ENCODE assay signal across 14 cellular contexts in genomic region chr13:75181906-75182305, GRCh38.
DNase-seq lines count a peak whose midpoint lies in the region; ATAC-seq and TF ChIP-seq lines count a peak whose summit lies in the region.
"Had no signal": no experiment of that assay in that cellular context is flagged by ENCODE, and none has a peak within 500 bp of the region (broad histone marks: within the 10 kb centered on the region; RNA-seq: fewer than 3 reads in every experiment).

No MANE protein-coding gene starts in this region.

- intact Hi-C loops in IMR-90 (cut with micrococcal nuclease) = no loop called here

- no peak overlapping the region for H3K14ac ChIP-seq in IMR-90 (replicated peaks; ENCODE audit: low read depth, low read length)

- dilution Hi-C loops in IMR-90 (cut with HindIII; ENCODE audit: low sequenced_read_pairs, unreplicated experiment) = no loop called here

- WGBS in IMR-90 (ENCODE audit: extremely low coverage in 2 of 2, insufficient read length in 1 of 2), 2 experiments = no CpG with 5 or more reads among the region's 2 CpGs

- no peaks in the 10 kb centered on the region for H3K36me3 ChIP-seq in IMR-90 (ENCODE audit: control insufficient read depth, insufficient read depth, low read length)
- H3K36me3 ChIP-seq: BLaER1, gastroesophageal sphincter had no signal

- no peak overlapping the region for H3K4ac ChIP-seq in IMR-90 (ENCODE audit: low read depth, low read length)

- H2BK15ac ChIP-seq in IMR-90 (ENCODE audit: low read depth, low read length) = no peak overlapping the region

- TF ChIP-seq CTCF in IMR-90 (conservative IDR thresholded peaks at IDR 0.05; ENCODE audit: low read depth, low read length) = no peak

- H3K4me1 ChIP-seq in IMR-90 (ENCODE audit: control insufficient read depth, insufficient read depth, low read length) = peaks cover 2% of the 10 kb centered on the region; the same call in 1 of the 2 replicates
- H3K4me1 ChIP-seq: BLaER1 had no signal

- H2AK5ac ChIP-seq in IMR-90 (ENCODE audit: low read depth, low read length) = no peak overlapping the region

- in situ Hi-C loops in IMR-90 (cut with MboI; ENCODE audit: low sequenced_read_pairs) = no loop called here

- H3K4me3 ChIP-seq in IMR-90 (ENCODE audit: insufficient read depth, low read depth, low read length) = no peak overlapping the region
- H3K4me3 ChIP-seq: BLaER1, gastroesophageal sphincter had no signal

- no peak for TF ChIP-seq POLR2A in IMR-90 (IDR thresholded peaks at IDR 0.05; ENCODE audit: low read depth, low read length)

- H3K9ac ChIP-seq in IMR-90 (ENCODE audit: low read depth, low read length) = no peak overlapping the region
- H3K9ac ChIP-seq: BLaER1 had no signal

- no peaks in the 10 kb centered on the region for H3K9me1 ChIP-seq in IMR-90 (ENCODE audit: insufficient read depth, low read length)

- H3K79me1 ChIP-seq in IMR-90 (ENCODE audit: low read depth in 1 of 2, low read length in 2 of 2) = no peaks in the 10 kb centered on the region

- H3K27me3 ChIP-seq in IMR-90 (ENCODE audit: control insufficient read depth, insufficient read depth, low read length) = peaks cover 5% of the 10 kb centered on the region
- H3K27me3 ChIP-seq: BLaER1, gastroesophageal sphincter had no signal

- no peak overlapping the region for H2BK120ac ChIP-seq in IMR-90 (ENCODE audit: low read depth, low read length)

- no peak overlapping the region for H2AK9ac ChIP-seq in IMR-90 (replicated peaks; ENCODE audit: low read depth, low read length, poor library complexity)

- H3K27ac ChIP-seq in IMR-90 (ENCODE audit: insufficient read depth, low read length) = no peak overlapping the region
- H3K27ac ChIP-seq: BLaER1, gastroesophageal sphincter had no signal

- no peak overlapping the region for H4K8ac ChIP-seq in IMR-90 (ENCODE audit: low read depth in 2 of 2, low read length in 2 of 2)

- H2AFZ ChIP-seq in IMR-90 (replicated peaks; ENCODE audit: low read length, poor library complexity) = no peak overlapping the region

- no TSS peak for BruUV-seq in IMR-90 (replicated peaks; lab: Mats Ljungman, UMichigan)

- no peak overlapping the region for H3K56ac ChIP-seq in IMR-90 (ENCODE audit: extremely low read depth, insufficient read depth, low read length)

- H3K18ac ChIP-seq in IMR-90 (ENCODE audit: low read depth, low read length) = no peak overlapping the region

- H4K20me1 ChIP-seq in IMR-90 (ENCODE audit: insufficient read depth, low read length) = no peaks in the 10 kb centered on the region
- H4K20me1 ChIP-seq: BLaER1 had no signal

- CTCF ChIA-PET in IMR-90 (lab: Yijun Ruan, JAX) = no interaction called here

- H3K9me3 ChIP-seq in IMR-90 (ENCODE audit: control insufficient read depth, insufficient read depth, low read length) = peaks cover 14% of the 10 kb centered on the region

- peak; percentile 43; the same call in 1 of the 2 replicates for ATAC-seq in IMR-90 (ENCODE audit: low read depth)
- no peak for ATAC-seq in HG03442 (IDR thresholded peaks at IDR 0.05; ENCODE audit: unreplicated experiment)
- ATAC-seq: gastroesophageal sphincter, HCT116 had no signal

- POLR2A ChIA-PET in IMR-90 (lab: Charles Lee; ENCODE audit: unreplicated experiment) = no interaction called here

- H3K4me2 ChIP-seq in IMR-90 (ENCODE audit: low read depth, low read length) = no peak overlapping the region
- H3K4me2 ChIP-seq: BLaER1 had no signal

- no peak overlapping the region for H4K5ac ChIP-seq in IMR-90 (ENCODE audit: low read depth, low read length)

- no peak for TF ChIP-seq RAD21 in IMR-90 (IDR thresholded peaks at IDR 0.05; ENCODE audit: low read length)

- H4K91ac ChIP-seq in IMR-90 (ENCODE audit: insufficient read depth, low read depth, low read length) = no peak overlapping the region

- H2BK5ac ChIP-seq in IMR-90 (ENCODE audit: low read depth, low read length, poor library complexity, severe bottlenecking) = no peak overlapping the region

- no peak overlapping the region for H2BK20ac ChIP-seq in IMR-90 (ENCODE audit: low read depth, low read length)

- no peak overlapping the region for H3K23ac ChIP-seq in IMR-90 (ENCODE audit: low read depth, low read length)

- peak; percentile 4 for DNase-seq in AG08395 (ENCODE audit: low spot score)
- peak; percentile 76 for DNase-seq in IMR-90
- DNase-seq in cerebellar cortex (ENCODE audit: low spot score) = peak; percentile 29
- peak; percentile 45 to 49 for DNase-seq in lung microvascular endothelial cell (ENCODE audit: low read depth in 2 of 2)
- DNase-seq in DMS153 treated with DMSO at 0.1 percent for 48 hours (lab: John Stamatoyannopoulos, UW; ENCODE audit: unreplicated experiment) = no peak
- DNase-seq in NAMALWA (ENCODE audit: low spot score) = no peak
- no peak for DNase-seq in hippocampal formation (lab: John Stamatoyannopoulos, UW)
- DNase-seq: activated naive CD8-positive, alpha-beta T cell treated with anti-CD3 and anti-CD28 coated beads for 36 hours; NCI-H748 treated with DMSO at 0.1 percent for 48 hours; stimulated activated CD4-positive, alpha-beta T cell treated with anti-CD3 and anti-CD28 coated beads, Interleukin-1b, Interleukin-23, amount 100 ng/mL, for 48 hours had no signal

TF ChIP-seq in IMR-90, 13 proteins besides CTCF, POLR2A, EP300 and RAD21:
- no peak for TF ChIP-seq CHD1 (IDR thresholded peaks at IDR 0.05; ENCODE audit: low read depth, low read length)
- TF ChIP-seq NFE2L2 (IDR thresholded peaks at IDR 0.05; ENCODE audit: low read depth, low read length) = no peak
- TF ChIP-seq MXI1 (IDR thresholded peaks at IDR 0.05; ENCODE audit: borderline replicate concordance, low read depth, low read length) = no peak
- no peak for TF ChIP-seq MAZ (IDR thresholded peaks at IDR 0.05; ENCODE audit: borderline replicate concordance, low read depth, low read length)
- no peak for TF ChIP-seq RFX5 (IDR thresholded peaks at IDR 0.05; ENCODE audit: low read depth, low read length)
- TF ChIP-seq, protein P1, sequence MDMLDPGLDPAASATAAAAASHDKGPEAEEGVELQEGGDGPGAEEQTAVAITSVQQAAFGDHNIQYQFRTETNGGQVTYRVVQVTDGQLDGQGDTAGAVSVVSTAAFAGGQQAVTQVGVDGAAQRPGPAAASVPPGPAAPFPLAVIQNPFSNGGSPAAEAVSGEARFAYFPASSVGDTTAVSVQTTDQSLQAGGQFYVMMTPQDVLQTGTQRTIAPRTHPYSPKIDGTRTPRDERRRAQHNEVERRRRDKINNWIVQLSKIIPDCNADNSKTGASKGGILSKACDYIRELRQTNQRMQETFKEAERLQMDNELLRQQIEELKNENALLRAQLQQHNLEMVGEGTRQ (IDR thresholded peaks at IDR 0.05; ENCODE audit: low read depth, low read length) = no peak
- no peak for TF ChIP-seq SMC3 (IDR thresholded peaks at IDR 0.05; ENCODE audit: low read depth, low read length)
- TF ChIP-seq CEBPB (IDR thresholded peaks at IDR 0.05; ENCODE audit: low read depth, low read length) = no peak
- no peak for TF ChIP-seq RCOR1 (IDR thresholded peaks at IDR 0.05; ENCODE audit: insufficient replicate concordance, low read length)
- TF ChIP-seq ELK1 (IDR thresholded peaks at IDR 0.05; ENCODE audit: borderline replicate concordance, low read depth, low read length) = no peak
- no peak for TF ChIP-seq MAFK (IDR thresholded peaks at IDR 0.05; ENCODE audit: low read depth, low read length)
- TF ChIP-seq FOS (IDR thresholded peaks at IDR 0.05; ENCODE audit: low read depth, low read length) = no peak
- TF ChIP-seq BHLHE40 (IDR thresholded peaks at IDR 0.05; ENCODE audit: low read depth, low read length) = no peak

Comparison
In these comparisons a context has a peak if more than half of its experiments do, and no peak if none do; other contexts are left out.
1. DNase-seq: peak in AG08395 (single experiment), IMR-90 (single experiment), cerebellar cortex (single experiment) and lung microvascular endothelial cell (2 of 2); none in DMS153 treated with DMSO at 0.1 percent for 48 hours (single experiment), NAMALWA (single experiment) and hippocampal formation (0 of 2).